8 cellular contexts compared by ENCODE assay signal in the genomic region with DNA sequence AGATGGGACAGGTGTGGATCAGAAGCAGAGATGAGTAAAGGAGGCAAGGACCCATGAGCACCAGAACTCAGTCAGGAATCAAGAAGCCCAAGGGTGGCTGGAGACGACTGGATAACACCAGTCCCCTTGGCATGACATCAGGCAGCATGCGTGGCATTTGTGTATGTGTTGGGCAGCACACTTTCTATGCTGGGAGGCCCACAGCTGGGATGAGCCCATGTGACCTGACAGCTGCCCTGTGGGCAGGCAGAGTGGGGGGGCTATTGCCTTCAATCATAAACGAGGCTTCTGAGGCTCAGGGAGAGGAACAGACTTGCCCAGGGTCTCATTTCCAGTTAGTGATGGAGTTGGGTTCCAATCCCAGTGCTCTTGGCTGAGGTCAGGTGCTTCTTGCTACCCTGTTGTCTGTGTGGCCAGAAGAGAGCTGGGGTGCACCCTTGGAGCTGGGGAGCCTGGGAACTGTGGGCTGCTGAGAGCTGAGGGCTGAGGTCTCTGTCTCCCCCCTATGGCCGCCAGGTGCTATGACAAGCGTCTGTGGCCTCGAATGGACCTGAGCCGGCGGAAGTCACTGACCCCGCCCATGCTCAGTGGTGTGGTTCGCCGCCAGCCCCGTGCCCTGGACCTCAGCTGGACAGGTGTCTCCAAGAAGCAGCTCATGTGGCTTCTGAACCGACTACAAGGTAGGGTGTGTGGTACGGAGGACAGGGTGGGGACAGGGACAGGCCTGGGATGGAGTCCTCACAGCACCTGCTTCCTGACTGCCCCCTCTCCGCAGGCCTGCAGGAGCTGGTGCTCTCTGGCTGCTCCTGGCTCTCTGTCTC. TPM values are rescaled to one million over a fixed set of nuclear protein-coding genes. Genes with fewer than 3 reads are reported as not detected.
DNase-seq lines count a peak whose midpoint lies in the region; ATAC-seq and TF ChIP-seq lines count a peak whose summit lies in the region.

No MANE protein-coding gene starts in this region.

- no TSS peak for BruUV-seq in OCI-LY7 (replicated peaks; lab: Mats Ljungman, UMichigan)

- intact Hi-C loops in OCI-LY7 (cut with micrococcal nuclease; ENCODE audit: unreplicated experiment) (loop anchor here (1.0 kb wide), 1 partner anchor 98 kb away; no protein-coding TSS in a partner anchor), aorta (cut with DNase I) (no loop called here)

- CTCF ChIA-PET in OCI-LY7 (lab: Charles Lee; ENCODE audit: unreplicated experiment) = interaction anchor here (0.8 to 1.4 kb wide), 5 partner anchors 10 to 193 kb away, joined by 3 to 5 read pairs (median 3); partner anchors contain the start of gene PHKG2

- peaks cover 13% of the 10 kb centered on the region for H3K4me1 ChIP-seq in OCI-LY7 (ENCODE audit: insufficient read depth, low read length, poor library complexity, severe bottlenecking)
- no peaks in the 10 kb centered on the region for H3K4me1 ChIP-seq in aorta (ENCODE audit: control insufficient read depth in 1 of 2, insufficient read depth in 2 of 2, low read length in 2 of 2)

- H3K4me2 ChIP-seq in OCI-LY7 (ENCODE audit: low read length) = peak overlapping the region; percentile 18; the same call in 1 of the 2 replicates

- H4K20me1 ChIP-seq in OCI-LY7 (ENCODE audit: insufficient read depth, low read length) = no peaks in the 10 kb centered on the region

- H3K9me2 ChIP-seq in OCI-LY7 (ENCODE audit: insufficient read depth, low read length) = no peaks in the 10 kb centered on the region

- no peaks in the 10 kb centered on the region for H3K27me3 ChIP-seq in aorta (ENCODE audit: control insufficient read depth in 1 of 2, insufficient read depth in 2 of 2, low read length in 1 of 2)

- 20 to 23% methylated on average over 15 of the region's 15 CpGs for WGBS in aorta, 2 donors

- peak; percentile 60 for DNase-seq in COR-L47 (lab: John Stamatoyannopoulos, UW)
- DNase-seq in OCI-LY7 (ENCODE audit: low spot score) = peak; percentile 74
- DNase-seq in activated T-helper 1 cell treated with Interleukin-2 at 50 U/mL for 16 hours (ENCODE audit: low read depth) = peak; percentile 45
- DNase-seq in fibroblast of the aortic adventitia (ENCODE audit: low read depth) = peak; percentile 64
- peak in 31 of 56 donors; percentile 4 to 59 (median 31) for DNase-seq in nucleus accumbens (lab: John Stamatoyannopoulos, UW)
- peak; percentile 88 to 89 for DNase-seq in aorta

- POLR2A ChIA-PET in OCI-LY7 (lab: Charles Lee) = interaction anchor here (0.9 kb wide), 1 partner anchor 10 kb away, joined by 3 read pairs; no protein-coding TSS in a partner anchor

- peak; percentile 92 for TF ChIP-seq CTCF in OCI-LY7 (conservative IDR thresholded peaks at IDR 0.05; ENCODE audit: low read length)
- peak; percentile 94 for TF ChIP-seq CTCF in fibroblast of the aortic adventitia (IDR thresholded peaks at IDR 0.05; ENCODE audit: insufficient read depth, low read length)

- H3K4me3 ChIP-seq in OCI-LY7 (ENCODE audit: low read depth, low read length, poor library complexity, severe bottlenecking) = no peak overlapping the region
- no peak overlapping the region for H3K4me3 ChIP-seq in fibroblast of the aortic adventitia (ENCODE audit: low read depth, low read length)
- H3K4me3 ChIP-seq in aorta (ENCODE audit: low read length in 2 of 2) = no peak overlapping the region

- peak; percentile 89 for ATAC-seq in GM19395 (IDR thresholded peaks at IDR 0.05; ENCODE audit: unreplicated experiment)
- ATAC-seq in HG03521 (IDR thresholded peaks at IDR 0.05; ENCODE audit: unreplicated experiment) = peak; percentile 83
- ATAC-seq in aorta (ENCODE audit: low FRiP score) = peak; percentile 89

- H2AFZ ChIP-seq in OCI-LY7 (ENCODE audit: low read length) = no peak overlapping the region

- H3K36me3 ChIP-seq in OCI-LY7 (ENCODE audit: insufficient read depth, low read length) (peaks cover 29% of the 10 kb centered on the region), aorta (ENCODE audit: control insufficient read depth in 1 of 2, insufficient read depth in 2 of 2, low read length in 1 of 2) (peaks cover 0 to 1% of the 10 kb centered on the region in 2 donors)

- H3K79me2 ChIP-seq in OCI-LY7 (ENCODE audit: insufficient read depth, low read depth, low read length) = no peaks in the 10 kb centered on the region

- H3K9me3 ChIP-seq in OCI-LY7 (ENCODE audit: low read length) (no peaks in the 10 kb centered on the region), aorta (ENCODE audit: control insufficient read depth, low read length) (no peaks in the 10 kb centered on the region)

- H3K27ac ChIP-seq in OCI-LY7 (ENCODE audit: low read depth, low read length, poor library complexity, severe bottlenecking) (no peak overlapping the region), aorta (ENCODE audit: low read depth in 1 of 2, low read length in 2 of 2) (no peak overlapping the region)

RNA-seq across cellular contexts. Expression of gene ORAI3, which starts 7.1 kb away (rescaled TPM):
- 5.7 and 7.8 TPM in 2 replicates for total RNA-seq in OCI-LY7 (2014; rRNA removed; shearing (Covaris generic))
- 16.3 and 18.3 TPM in 2 replicates for total RNA-seq in OCI-LY7 (2022)
- 33.0 and 35.6 TPM in 2 replicates for total RNA-seq in fibroblast of the aortic adventitia (ENCODE audit: low replicate concordance)
- total RNA-seq in aorta = 10 to 100 TPM; 11.8 to 21.7 TPM
- polyA plus RNA-seq in aorta = 10 to 100 TPM in 1 of 2 donors, 1 to 10 TPM in 1; 9.1 to 20.8 TPM

RNA-seq across cellular contexts. Expression of gene SETD1A, which starts 15.7 kb away (rescaled TPM):
- 8.6 and 9.0 TPM in 2 replicates for total RNA-seq in OCI-LY7 (2014; rRNA removed; shearing (Covaris generic))
- total RNA-seq in OCI-LY7 (2022) (35.7 and 36.0 TPM in 2 replicates), fibroblast of the aortic adventitia (ENCODE audit: low replicate concordance) (1.6 and 5.3 TPM in 2 replicates), aorta (10 to 100 TPM; 16.4 to 19.7 TPM)
- 1 to 10 TPM; 4.4 to 9.7 TPM for polyA plus RNA-seq in aorta

RNA-seq across cellular contexts. Expression of gene FBXL19, which starts 18.4 kb away (rescaled TPM):
- total RNA-seq in OCI-LY7 (2014; rRNA removed; shearing (Covaris generic)) = 16.1 and 16.2 TPM in 2 replicates
- 30.2 and 34.8 TPM in 2 replicates for total RNA-seq in OCI-LY7 (2022)
- 9.8 and 16.6 TPM in 2 replicates for total RNA-seq in fibroblast of the aortic adventitia (ENCODE audit: low replicate concordance)
- total RNA-seq in aorta = 10 to 100 TPM; 14.7 to 22.7 TPM
- 10 to 100 TPM in 1 of 2 donors, 1 to 10 TPM in 1; 4.3 to 11.6 TPM for polyA plus RNA-seq in aorta

RNA-seq across cellular contexts. Expression of gene HSD3B7, which starts 43.2 kb away (rescaled TPM):
- total RNA-seq in OCI-LY7 (2014; rRNA removed; shearing (Covaris generic)) = 1.9 and 3.3 TPM in 2 replicates
- total RNA-seq in OCI-LY7 (2022) = 2.4 and 2.6 TPM in 2 replicates
- 15.5 and 60.9 TPM in 2 replicates for total RNA-seq in fibroblast of the aortic adventitia (ENCODE audit: low replicate concordance)
- total RNA-seq in aorta = 10 to 100 TPM; 13.6 to 31.3 TPM
- polyA plus RNA-seq in aorta = 10 to 100 TPM in 1 of 2 donors, 1 to 10 TPM in 1; 8.6 to 10.4 TPM

RNA-seq across cellular contexts. Expression of gene CTF1, which starts 45.4 kb away (rescaled TPM):
- 0.09 and 0.21 TPM in 2 replicates for total RNA-seq in OCI-LY7 (2014; rRNA removed; shearing (Covaris generic))
- total RNA-seq in OCI-LY7 (2022) (0.46 and 0.68 TPM in 2 replicates), fibroblast of the aortic adventitia (ENCODE audit: low replicate concordance) (2.5 and 3.2 TPM in 2 replicates), aorta (1 to 10 TPM; 6.2 to 7.2 TPM)
- 1 to 10 TPM; 6.4 to 7.9 TPM for polyA plus RNA-seq in aorta

Comparison
In these comparisons a context has a peak if more than half of its experiments do, and no peak if none do; other contexts are left out.
1. DNase-seq: peak in every context shown above with its lines; median percentile 88 in aorta; 74 in OCI-LY7; 64 in fibroblast of the aortic adventitia; 60 in COR-L47; 45 in activated T-helper 1 cell treated with Interleukin-2 at 50 U/mL for 16 hours; 31 in nucleus accumbens.